In genomic region chr11:69828276-69828970, GRCh38 we compare ENCODE assay signal across 21 cellular contexts. TPM values are rescaled to one million over a fixed set of nuclear protein-coding genes. Genes with fewer than 3 reads are reported as not detected.
DNase-seq lines count a peak whose midpoint lies in the region; ATAC-seq, FAIRE-seq and TF ChIP-seq lines count a peak whose summit lies in the region.
"Had no signal": no experiment of that assay in that cellular context is flagged by ENCODE, and none has a peak within 500 bp of the region (broad histone marks: within the 10 kb centered on the region; RNA-seq: fewer than 3 reads in every experiment).

No MANE protein-coding gene starts in this region.

- H2BK15ac ChIP-seq in H9 (ENCODE audit: low read depth, low read length): 0 out of 2 replicates have a peak overlapping the region, but pooled peaks have one; percentile 9

- H3K18ac ChIP-seq in H9 (ENCODE audit: insufficient read length, low read depth, low read length): no peak overlapping the region

- no peak overlapping the region for H2BK5ac ChIP-seq in H9 (ENCODE audit: insufficient read length, low read length)

- H3K4me3 ChIP-seq in right lobe of liver (no peak overlapping the region), sigmoid colon (no peak overlapping the region)
- H3K4me3 ChIP-seq: BLaER1 had no signal

- no peak overlapping the region for H2BK120ac ChIP-seq in H9 (ENCODE audit: low read depth, low read length, poor library complexity, severe bottlenecking)

- H3K9me3 Mint-ChIP-seq in H9 (no peaks in the 10 kb centered on the region), chondrocyte (ENCODE audit: low read depth) (peaks cover 6% of the 10 kb centered on the region), osteocyte (ENCODE audit: unreplicated experiment) (no peaks in the 10 kb centered on the region), CD14-positive monocyte (no peaks in the 10 kb centered on the region)
- H3K9me3 Mint-ChIP-seq: HFFc6 had no signal

- no peak overlapping the region for H3T11ph ChIP-seq in H9 (ENCODE audit: low read length)

- no peak for DNase-seq in H9
- peak; percentile 40 for DNase-seq in chondrocyte (ENCODE audit: low spot score)
- peak in 1 of 3 donors; percentile 51 for DNase-seq in right lobe of liver
- DNase-seq in sigmoid colon: peak; percentile 38
- DNase-seq in HTR-8/SVneo (ENCODE audit: insufficient read length, low spot score): no peak
- DNase-seq in osteocyte (ENCODE audit: extremely low spot score, unreplicated experiment): no peak
- no peak for DNase-seq in CD14-positive monocyte (ENCODE audit: low spot score)
- DNase-seq in GOT3 (lab: John Stamatoyannopoulos, UW): no peak
- DNase-seq: EL, HFFc6, IMR-90, Kasumi-1, NCI-H1105 treated with DMSO at 0.1 percent for 48 hours, NCI-H187 treated with DMSO at 0.1 percent for 48 hours, NCI-H2171, NCI-H774 had no signal

- H2AK5ac ChIP-seq in H9 (ENCODE audit: insufficient read length, low read length): no peak overlapping the region

- H3K36me3 Mint-ChIP-seq in H9 (ENCODE audit: insufficient read depth in 1 of 3, low read depth in 3 of 3) (no peaks in the 10 kb centered on the region), chondrocyte (ENCODE audit: low read depth) (no peaks in the 10 kb centered on the region), osteocyte (ENCODE audit: unreplicated experiment) (no peaks in the 10 kb centered on the region), CD14-positive monocyte (no peaks in the 10 kb centered on the region)

- no peak overlapping the region for H2BK12ac ChIP-seq in H9 (ENCODE audit: insufficient read length, low read depth, low read length)

- H4K20me1 ChIP-seq in H9 (ENCODE audit: control insufficient read depth, insufficient read depth, insufficient read length): no peaks in the 10 kb centered on the region

- H3K4me1 Mint-ChIP-seq in H9 (peaks cover 30 to 33% of the 10 kb centered on the region in 2 experiments), chondrocyte (ENCODE audit: low read depth) (no peaks in the 10 kb centered on the region), osteocyte (ENCODE audit: unreplicated experiment) (no peaks in the 10 kb centered on the region), CD14-positive monocyte (no peaks in the 10 kb centered on the region)

- H3K9me3 ChIP-seq in H9 (ENCODE audit: control insufficient read depth, low read depth, low read length) (no peaks in the 10 kb centered on the region), right lobe of liver (no peaks in the 10 kb centered on the region), sigmoid colon (no peaks in the 10 kb centered on the region)
- H3K9me3 ChIP-seq: BLaER1 had no signal

- intact Hi-C loops in right lobe of liver (cut with DNase I): no loop called here
- intact Hi-C loops in sigmoid colon (cut with DNase I): no loop called here
- intact Hi-C loops in CD14-positive monocyte (cut with micrococcal nuclease): no loop called here

- no peak overlapping the region for H4K8ac ChIP-seq in H9 (replicated peaks; ENCODE audit: insufficient read length, low read depth, low read length)

- no peak overlapping the region for H4K5ac ChIP-seq in H9 (ENCODE audit: insufficient read length, low read depth, low read length)

- no peak overlapping the region for H3K9ac ChIP-seq in H9 (ENCODE audit: extremely low read depth, insufficient read length, low read length)
- H3K9ac ChIP-seq: BLaER1 had no signal

- no peak overlapping the region; a peak in 1 of 7 replicates for H3K27ac Mint-ChIP-seq in H9
- no peak overlapping the region for H3K27ac Mint-ChIP-seq in chondrocyte (ENCODE audit: unreplicated experiment)
- no peak overlapping the region for H3K27ac Mint-ChIP-seq in osteocyte (ENCODE audit: unreplicated experiment)
- H3K27ac Mint-ChIP-seq in CD14-positive monocyte: no peak overlapping the region
- H3K27ac Mint-ChIP-seq: HFFc6 had no signal

- TF ChIP-seq POLR2A in right lobe of liver (IDR thresholded peaks at IDR 0.05) (no peak), sigmoid colon (IDR thresholded peaks at IDR 0.05) (no peak)

- H3K56ac ChIP-seq in H9 (ENCODE audit: insufficient read length, low read depth, low read length): no peak overlapping the region

- no peak overlapping the region for H3K4me2 ChIP-seq in H9 (ENCODE audit: insufficient read depth, insufficient read length, low read length)
- H3K4me2 ChIP-seq: BLaER1 had no signal

- H3K4me3 Mint-ChIP-seq in H9 (no peak overlapping the region), chondrocyte (ENCODE audit: unreplicated experiment) (no peak overlapping the region), osteocyte (ENCODE audit: unreplicated experiment) (no peak overlapping the region), CD14-positive monocyte (no peak overlapping the region)
- H3K4me3 Mint-ChIP-seq: HFFc6 had no signal

- H3K27me3 ChIP-seq in H9 (ENCODE audit: insufficient read depth, low read length): no peaks in the 10 kb centered on the region
- H3K27me3 ChIP-seq in right lobe of liver: no peaks in the 10 kb centered on the region
- H3K27me3 ChIP-seq in sigmoid colon: peaks cover 0 to 28% (median 0%) of the 10 kb centered on the region in 3 donors

- H3K27me3 Mint-ChIP-seq in H9 (ENCODE audit: low read depth): peaks cover 48% of the 10 kb centered on the region
- peaks cover 34% of the 10 kb centered on the region for H3K27me3 Mint-ChIP-seq in chondrocyte (ENCODE audit: low read depth)
- H3K27me3 Mint-ChIP-seq in osteocyte (ENCODE audit: unreplicated experiment): peaks cover 19% of the 10 kb centered on the region
- H3K27me3 Mint-ChIP-seq in CD14-positive monocyte (ENCODE audit: low read depth in 3 of 3): peaks cover 15 to 18% (median 18%) of the 10 kb centered on the region in 3 donors

- H3K27ac ChIP-seq in H9 (ENCODE audit: insufficient read length, low read depth, low read length): no peak overlapping the region
- H3K27ac ChIP-seq in right lobe of liver: no peak overlapping the region
- H3K27ac ChIP-seq in sigmoid colon: no peak overlapping the region
- H3K27ac ChIP-seq: BLaER1 had no signal

- TF ChIP-seq CTCF in H9 (conservative IDR thresholded peaks at IDR 0.05): no peak
- no peak for TF ChIP-seq CTCF in chondrocyte (IDR thresholded peaks at IDR 0.05)
- no peak for TF ChIP-seq CTCF in right lobe of liver (IDR thresholded peaks at IDR 0.05)
- TF ChIP-seq CTCF in sigmoid colon (IDR thresholded peaks at IDR 0.05): no peak
- TF ChIP-seq CTCF in osteocyte (IDR thresholded peaks at IDR 0.05): no peak
- TF ChIP-seq CTCF in CD14-positive monocyte (IDR thresholded peaks at IDR 0.05): no peak

- H3K23ac ChIP-seq in H9 (ENCODE audit: insufficient read length, low read depth, low read length): no peak overlapping the region

- H3K4me1 ChIP-seq in H9 (ENCODE audit: insufficient read depth, low read length) (no peaks in the 10 kb centered on the region), right lobe of liver (peaks cover 0 to 5% (median 0%) of the 10 kb centered on the region in 4 donors), sigmoid colon (no peaks in the 10 kb centered on the region)
- H3K4me1 ChIP-seq: BLaER1 had no signal

- FAIRE-seq in HTR-8/SVneo (lab: Jason Lieb, UNC): no peak

- no peaks in the 10 kb centered on the region for H3K79me2 ChIP-seq in H9 (ENCODE audit: insufficient read depth, low read length)

- ATAC-seq in right lobe of liver: peak; percentile 22 to 39 (median 30)
- ATAC-seq: Panc1, Right ventricle myocardium inferior, SK-N-SH treated with all-trans-retinoic acid at 6 μM for 48 hours had no signal

- no peak overlapping the region for H3K4ac ChIP-seq in H9 (ENCODE audit: low read depth, low read length)

- WGBS in H9 (ENCODE audit: extremely low coverage, insufficient read length, low lambda C conversion rate): no CpG with 5 or more reads among the region's 12 CpGs
- WGBS in right lobe of liver (ENCODE audit: insufficient coverage, low coverage, low lambda C conversion rate, missing lambda C conversion rate): 73% methylated on average over 12 of the region's 12 CpGs
- 61 to 75% methylated on average over 12 of the region's 12 CpGs for WGBS in sigmoid colon, 2 donors

- H3K14ac ChIP-seq in H9 (ENCODE audit: insufficient read depth, low read length): no peak overlapping the region

- H3K23me2 ChIP-seq in H9 (ENCODE audit: insufficient read length, low read depth, low read length, poor library complexity, severe bottlenecking): no peaks in the 10 kb centered on the region

- no peaks in the 10 kb centered on the region for H3K79me1 ChIP-seq in H9 (ENCODE audit: insufficient read depth, low read depth, low read length, poor library complexity, severe bottlenecking)

- H3K36me3 ChIP-seq in right lobe of liver (no peaks in the 10 kb centered on the region), sigmoid colon (no peaks in the 10 kb centered on the region)
- H3K36me3 ChIP-seq: BLaER1 had no signal

- no peak for TF ChIP-seq EP300 in sigmoid colon (IDR thresholded peaks at IDR 0.05)

- no peak overlapping the region for H2BK20ac ChIP-seq in H9 (ENCODE audit: low read depth, low read length, poor library complexity, severe bottlenecking)

- no peak overlapping the region for H4K91ac ChIP-seq in H9 (ENCODE audit: insufficient read length, low read depth, low read length)

- no peak overlapping the region for H2AFZ ChIP-seq in H9 (ENCODE audit: low read length)

RNA-seq across cellular contexts. Expression of gene FGF3, which starts 9.2 kb away (rescaled TPM):
- total RNA-seq in H9 (2021) (not detected in 2 replicates), chondrocyte (not detected in 3 replicates), right lobe of liver (not detected), sigmoid colon (not detected), osteocyte (2.3 and 2.5 TPM in 2 replicates)
- polyA plus RNA-seq in sigmoid colon (not detected), CD14-positive monocyte (not detected)
- total RNA-seq: HFFc6, IMR-90, NCI-H460, Right ventricle myocardium inferior had no signal
- polyA plus RNA-seq: IMR-90 had no signal

RNA-seq across cellular contexts. Expression of gene FGF4, which starts 53.3 kb away (rescaled TPM):
- total RNA-seq in H9 (2021) (0.59 and 0.68 TPM in 2 replicates), chondrocyte (not detected in 3 replicates), right lobe of liver (not detected), sigmoid colon (not detected), osteocyte (0.26 and 0.40 TPM in 2 replicates)
- polyA plus RNA-seq in sigmoid colon (not detected), CD14-positive monocyte (not detected)
- total RNA-seq: HFFc6, IMR-90, NCI-H460, Right ventricle myocardium inferior had no signal
- polyA plus RNA-seq: IMR-90 had no signal

Comparison
In these comparisons a context has a peak if more than half of its experiments do, and no peak if none do; other contexts are left out.
1. DNase-seq: peak in chondrocyte (single experiment) and sigmoid colon (single experiment); none in H9 (single experiment), HTR-8/SVneo (single experiment), osteocyte (single experiment), CD14-positive monocyte (single experiment) and GOT3 (single experiment).